In the genomic region with DNA sequence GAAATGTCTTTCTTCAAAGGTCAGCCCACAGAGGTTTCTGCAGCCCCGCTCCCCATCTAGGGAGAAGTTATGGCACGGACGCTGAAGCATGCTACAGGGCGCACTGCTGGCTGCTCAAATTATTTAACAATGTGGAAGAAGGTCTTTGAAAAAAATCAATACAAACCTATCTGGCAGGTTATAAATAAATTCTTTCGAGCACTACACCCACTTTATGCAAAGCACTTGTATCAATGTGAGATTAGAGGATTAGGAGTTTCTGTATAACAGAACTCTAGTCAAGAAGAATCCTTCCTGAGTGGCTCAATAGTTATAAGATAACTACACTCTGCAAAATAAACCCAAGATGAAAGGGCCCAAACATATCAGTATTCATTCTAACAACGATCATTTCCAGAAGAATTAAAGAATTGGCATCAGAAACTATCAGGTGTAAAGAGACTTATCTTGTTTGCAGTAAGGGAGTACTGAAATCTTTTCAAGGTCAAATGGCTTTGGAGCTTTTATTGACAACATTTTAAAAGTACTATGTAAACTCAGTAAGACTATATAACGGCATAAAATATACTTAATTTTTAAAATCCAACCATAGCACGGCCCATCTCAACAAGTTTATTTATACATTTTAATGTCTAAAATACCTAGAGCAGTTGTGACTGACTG, we compare ENCODE assay signal across 1 cellular context.
TF ChIP-seq lines count a peak whose summit lies in the region.

No MANE protein-coding gene starts in this region.

TF ChIP-seq in GM23338, 12 proteins besides CTCF, POLR2A, EP300 and RAD21 (continued from another document):
- TF ChIP-seq, protein P1, sequence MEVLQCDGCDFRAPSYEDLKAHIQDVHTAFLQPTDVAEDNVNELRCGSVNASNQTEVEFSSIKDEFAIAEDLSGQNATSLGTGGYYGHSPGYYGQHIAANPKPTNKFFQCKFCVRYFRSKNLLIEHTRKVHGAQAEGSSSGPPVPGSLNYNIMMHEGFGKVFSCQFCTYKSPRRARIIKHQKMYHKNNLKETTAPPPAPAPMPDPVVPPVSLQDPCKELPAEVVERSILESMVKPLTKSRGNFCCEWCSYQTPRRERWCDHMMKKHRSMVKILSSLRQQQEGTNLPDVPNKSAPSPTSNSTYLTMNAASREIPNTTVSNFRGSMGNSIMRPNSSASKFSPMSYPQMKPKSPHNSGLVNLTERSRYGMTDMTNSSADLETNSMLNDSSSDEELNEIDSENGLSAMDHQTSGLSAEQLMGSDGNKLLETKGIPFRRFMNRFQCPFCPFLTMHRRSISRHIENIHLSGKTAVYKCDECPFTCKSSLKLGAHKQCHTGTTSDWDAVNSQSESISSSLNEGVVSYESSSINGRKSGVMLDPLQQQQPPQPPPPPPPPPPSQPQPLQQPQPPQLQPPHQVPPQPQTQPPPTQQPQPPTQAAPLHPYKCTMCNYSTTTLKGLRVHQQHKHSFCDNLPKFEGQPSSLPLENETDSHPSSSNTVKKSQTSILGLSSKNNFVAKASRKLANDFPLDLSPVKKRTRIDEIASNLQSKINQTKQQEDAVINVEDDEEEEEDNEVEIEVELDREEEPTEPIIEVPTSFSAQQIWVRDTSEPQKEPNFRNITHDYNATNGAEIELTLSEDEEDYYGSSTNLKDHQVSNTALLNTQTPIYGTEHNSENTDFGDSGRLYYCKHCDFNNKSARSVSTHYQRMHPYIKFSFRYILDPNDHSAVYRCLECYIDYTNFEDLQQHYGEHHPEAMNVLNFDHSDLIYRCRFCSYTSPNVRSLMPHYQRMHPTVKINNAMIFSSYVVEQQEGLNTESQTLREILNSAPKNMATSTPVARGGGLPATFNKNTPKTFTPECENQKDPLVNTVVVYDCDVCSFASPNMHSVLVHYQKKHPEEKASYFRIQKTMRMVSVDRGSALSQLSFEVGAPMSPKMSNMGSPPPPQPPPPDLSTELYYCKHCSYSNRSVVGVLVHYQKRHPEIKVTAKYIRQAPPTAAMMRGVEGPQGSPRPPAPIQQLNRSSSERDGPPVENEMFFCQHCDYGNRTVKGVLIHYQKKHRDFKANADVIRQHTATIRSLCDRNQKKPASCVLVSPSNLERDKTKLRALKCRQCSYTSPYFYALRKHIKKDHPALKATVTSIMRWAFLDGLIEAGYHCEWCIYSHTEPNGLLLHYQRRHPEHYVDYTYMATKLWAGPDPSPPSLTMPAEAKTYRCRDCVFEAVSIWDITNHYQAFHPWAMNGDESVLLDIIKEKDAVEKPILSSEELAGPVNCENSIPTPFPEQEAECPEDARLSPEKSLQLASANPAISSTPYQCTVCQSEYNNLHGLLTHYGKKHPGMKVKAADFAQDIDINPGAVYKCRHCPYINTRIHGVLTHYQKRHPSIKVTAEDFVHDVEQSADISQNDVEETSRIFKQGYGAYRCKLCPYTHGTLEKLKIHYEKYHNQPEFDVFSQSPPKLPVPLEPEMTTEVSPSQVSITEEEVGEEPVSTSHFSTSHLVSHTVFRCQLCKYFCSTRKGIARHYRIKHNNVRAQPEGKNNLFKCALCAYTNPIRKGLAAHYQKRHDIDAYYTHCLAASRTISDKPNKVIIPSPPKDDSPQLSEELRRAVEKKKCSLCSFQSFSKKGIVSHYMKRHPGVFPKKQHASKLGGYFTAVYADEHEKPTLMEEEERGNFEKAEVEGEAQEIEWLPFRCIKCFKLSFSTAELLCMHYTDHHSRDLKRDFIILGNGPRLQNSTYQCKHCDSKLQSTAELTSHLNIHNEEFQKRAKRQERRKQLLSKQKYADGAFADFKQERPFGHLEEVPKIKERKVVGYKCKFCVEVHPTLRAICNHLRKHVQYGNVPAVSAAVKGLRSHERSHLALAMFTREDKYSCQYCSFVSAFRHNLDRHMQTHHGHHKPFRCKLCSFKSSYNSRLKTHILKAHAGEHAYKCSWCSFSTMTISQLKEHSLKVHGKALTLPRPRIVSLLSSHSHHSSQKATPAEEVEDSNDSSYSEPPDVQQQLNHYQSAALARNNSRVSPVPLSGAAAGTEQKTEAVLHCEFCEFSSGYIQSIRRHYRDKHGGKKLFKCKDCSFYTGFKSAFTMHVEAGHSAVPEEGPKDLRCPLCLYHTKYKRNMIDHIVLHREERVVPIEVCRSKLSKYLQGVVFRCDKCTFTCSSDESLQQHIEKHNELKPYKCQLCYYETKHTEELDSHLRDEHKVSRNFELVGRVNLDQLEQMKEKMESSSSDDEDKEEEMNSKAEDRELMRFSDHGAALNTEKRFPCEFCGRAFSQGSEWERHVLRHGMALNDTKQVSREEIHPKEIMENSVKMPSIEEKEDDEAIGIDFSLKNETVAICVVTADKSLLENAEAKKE (CRISPR knock-in tag; IDR thresholded peaks at IDR 0.05), result no peak
- TF ChIP-seq, protein P2, sequence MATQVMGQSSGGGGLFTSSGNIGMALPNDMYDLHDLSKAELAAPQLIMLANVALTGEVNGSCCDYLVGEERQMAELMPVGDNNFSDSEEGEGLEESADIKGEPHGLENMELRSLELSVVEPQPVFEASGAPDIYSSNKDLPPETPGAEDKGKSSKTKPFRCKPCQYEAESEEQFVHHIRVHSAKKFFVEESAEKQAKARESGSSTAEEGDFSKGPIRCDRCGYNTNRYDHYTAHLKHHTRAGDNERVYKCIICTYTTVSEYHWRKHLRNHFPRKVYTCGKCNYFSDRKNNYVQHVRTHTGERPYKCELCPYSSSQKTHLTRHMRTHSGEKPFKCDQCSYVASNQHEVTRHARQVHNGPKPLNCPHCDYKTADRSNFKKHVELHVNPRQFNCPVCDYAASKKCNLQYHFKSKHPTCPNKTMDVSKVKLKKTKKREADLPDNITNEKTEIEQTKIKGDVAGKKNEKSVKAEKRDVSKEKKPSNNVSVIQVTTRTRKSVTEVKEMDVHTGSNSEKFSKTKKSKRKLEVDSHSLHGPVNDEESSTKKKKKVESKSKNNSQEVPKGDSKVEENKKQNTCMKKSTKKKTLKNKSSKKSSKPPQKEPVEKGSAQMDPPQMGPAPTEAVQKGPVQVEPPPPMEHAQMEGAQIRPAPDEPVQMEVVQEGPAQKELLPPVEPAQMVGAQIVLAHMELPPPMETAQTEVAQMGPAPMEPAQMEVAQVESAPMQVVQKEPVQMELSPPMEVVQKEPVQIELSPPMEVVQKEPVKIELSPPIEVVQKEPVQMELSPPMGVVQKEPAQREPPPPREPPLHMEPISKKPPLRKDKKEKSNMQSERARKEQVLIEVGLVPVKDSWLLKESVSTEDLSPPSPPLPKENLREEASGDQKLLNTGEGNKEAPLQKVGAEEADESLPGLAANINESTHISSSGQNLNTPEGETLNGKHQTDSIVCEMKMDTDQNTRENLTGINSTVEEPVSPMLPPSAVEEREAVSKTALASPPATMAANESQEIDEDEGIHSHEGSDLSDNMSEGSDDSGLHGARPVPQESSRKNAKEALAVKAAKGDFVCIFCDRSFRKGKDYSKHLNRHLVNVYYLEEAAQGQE (IDR thresholded peaks at IDR 0.05; ENCODE audit: unreplicated experiment), result no peak
- TF ChIP-seq EZH2 (IDR thresholded peaks at IDR 0.05; ENCODE audit: low read depth, unreplicated experiment), result no peak
- no peak for TF ChIP-seq CREB1 (CRISPR knock-in tag; IDR thresholded peaks at IDR 0.05; ENCODE audit: low read depth)
- TF ChIP-seq EZH2phosphoT487 (IDR thresholded peaks at IDR 0.05; ENCODE audit: unreplicated experiment), result no peak
